20 cellular contexts compared by ENCODE assay signal in the genomic region with DNA sequence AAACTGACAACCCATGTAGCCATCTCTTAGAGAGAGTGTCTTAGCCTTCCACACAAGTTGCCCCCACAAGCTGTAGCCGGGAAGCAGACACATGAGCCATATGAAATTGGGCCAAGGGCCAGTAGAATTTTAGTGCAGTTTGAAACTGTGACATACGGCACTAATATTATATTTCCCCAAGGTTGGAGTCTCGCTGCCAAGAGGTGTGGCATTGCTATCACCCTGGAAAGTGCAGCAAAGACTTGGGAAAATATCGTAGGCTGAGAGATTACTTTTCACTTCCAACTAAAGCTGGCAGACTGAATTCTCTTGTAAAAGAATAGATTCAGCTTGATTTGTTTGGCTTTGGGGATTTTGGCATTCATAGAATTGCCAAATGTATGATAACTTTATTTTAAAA.
DNase-seq lines count a peak whose midpoint lies in the region; ATAC-seq, FAIRE-seq and TF ChIP-seq lines count a peak whose summit lies in the region.
"Had no signal": no experiment of that assay in that cellular context is flagged by ENCODE, and none has a peak within 500 bp of the region (broad histone marks: within the 10 kb centered on the region; RNA-seq: fewer than 3 reads in every experiment).

No MANE protein-coding gene starts in this region.

- TF ChIP-seq POLR2A in body of pancreas (IDR thresholded peaks at IDR 0.05), result no peak

- H3K36me3 ChIP-seq in body of pancreas (replicated peaks in 1 of 2; ENCODE audit: insufficient read depth in 1 of 2, low read depth in 2 of 2) (no peaks in the 10 kb centered on the region), small intestine (ENCODE audit: control insufficient read depth in 2 of 2, insufficient read depth in 2 of 2, low read length in 2 of 2) (no peaks in the 10 kb centered on the region)
- H3K36me3 ChIP-seq: BLaER1 had no signal

- peak; percentile 24 for ATAC-seq in body of pancreas
- no peak for ATAC-seq in activated T-cell treated with anti-CD3 and anti-CD28 coated beads, Interleukin-2, amount 50 U/mL, for 72 hours (replicated peaks in 1 of 2)
- ATAC-seq: GM12878, HepG2 had no signal

- H3K27me3 ChIP-seq in body of pancreas, result no peaks in the 10 kb centered on the region
- H3K27me3 ChIP-seq in small intestine (ENCODE audit: control insufficient read depth in 2 of 2, insufficient read depth in 2 of 2, low read length in 2 of 2), result no peaks in the 10 kb centered on the region
- H3K27me3 ChIP-seq: BLaER1 had no signal

- no peak overlapping the region for H3K27ac ChIP-seq in body of pancreas
- H3K27ac ChIP-seq in small intestine (ENCODE audit: low read depth in 1 of 2, low read length in 1 of 2), result no peak overlapping the region
- H3K27ac ChIP-seq: BLaER1, GM23248 had no signal

- H3K4me3 ChIP-seq in body of pancreas (no peak overlapping the region), small intestine (ENCODE audit: low read depth in 1 of 2, low read length in 2 of 2) (no peak overlapping the region), foreskin fibroblast (ENCODE audit: low read depth in 1 of 2, low read length in 2 of 2) (no peak overlapping the region)
- H3K4me3 ChIP-seq: BLaER1, GM12878, GM23248 had no signal

- H3K9me3 Mint-ChIP-seq in activated T-cell treated with anti-CD3 and anti-CD28 coated beads, Interleukin-2, amount 50 U/mL, for 72 hours, result no peaks in the 10 kb centered on the region
- H3K9me3 Mint-ChIP-seq: CD14-positive monocyte, IgD-negative memory B cell had no signal

- TF ChIP-seq CTCF in body of pancreas (IDR thresholded peaks at IDR 0.05), result no peak
- no peak for TF ChIP-seq CTCF in foreskin fibroblast (IDR thresholded peaks at IDR 0.05; ENCODE audit: low read depth, low read length)

- no peak for FAIRE-seq in small intestine (lab: Jason Lieb, UNC)
- FAIRE-seq: GM12878, H54, HepG2 had no signal

- H3K4me3 Mint-ChIP-seq in activated T-cell treated with anti-CD3 and anti-CD28 coated beads, Interleukin-2, amount 50 U/mL, for 72 hours, result no peak overlapping the region
- H3K4me3 Mint-ChIP-seq: CD14-positive monocyte; CD4-positive, alpha-beta memory T cell; IgD-negative memory B cell had no signal

- peaks cover 4% of the 10 kb centered on the region for H3K4me1 ChIP-seq in body of pancreas
- H3K4me1 ChIP-seq in small intestine (ENCODE audit: control insufficient read depth in 2 of 2, insufficient read depth in 1 of 2, low read depth in 1 of 2, low read length in 1 of 2), result no peaks in the 10 kb centered on the region
- H3K4me1 ChIP-seq: BLaER1 had no signal

- peaks cover 12% of the 10 kb centered on the region for H3K27me3 Mint-ChIP-seq in activated T-cell treated with anti-CD3 and anti-CD28 coated beads, Interleukin-2, amount 50 U/mL, for 72 hours (ENCODE audit: low read depth)

- DNase-seq in DMS 273 treated with DMSO at 0.1 percent for 48 hours (lab: John Stamatoyannopoulos, UW) (peak; percentile 28), NCI-H446 (lab: John Stamatoyannopoulos, UW) (peak; percentile 9 to 76), body of pancreas (peak in 3 of 4 donors; percentile 7 to 20 (median 15)), small intestine (peak; percentile 17), Kasumi-1 (lab: John Stamatoyannopoulos, UW) (no peak), foreskin fibroblast (no peak)
- no peak for DNase-seq in activated T-cell treated with anti-CD3 and anti-CD28 coated beads, Interleukin-2, amount 50 U/mL, for 72 hours
- DNase-seq: 8988T; CD4-positive, alpha-beta memory T cell; DMS53; DND-41; EL; GM23248; HCEC 1CT had no signal

- intact Hi-C loops in body of pancreas (cut with DNase I), result no loop called here

- H3K9me3 ChIP-seq in body of pancreas (no peaks in the 10 kb centered on the region), small intestine (ENCODE audit: control insufficient read depth, low read depth) (no peaks in the 10 kb centered on the region)
- H3K9me3 ChIP-seq: BLaER1 had no signal

- WGBS in body of pancreas, 2 donors, result 13 to 14% methylated on average over 4 of the region's 4 CpGs
- WGBS in small intestine, 3 donors, result 11 to 38% (median 21%) methylated on average over 4 of the region's 4 CpGs

- H3K27ac Mint-ChIP-seq in activated T-cell treated with anti-CD3 and anti-CD28 coated beads, Interleukin-2, amount 50 U/mL, for 72 hours, result no peak overlapping the region
- H3K27ac Mint-ChIP-seq: CD14-positive monocyte; CD4-positive, alpha-beta memory T cell; IgD-negative memory B cell had no signal

- no peaks in the 10 kb centered on the region for H3K36me3 Mint-ChIP-seq in activated T-cell treated with anti-CD3 and anti-CD28 coated beads, Interleukin-2, amount 50 U/mL, for 72 hours (ENCODE audit: insufficient read depth in 2 of 2)
- H3K36me3 Mint-ChIP-seq: CD14-positive monocyte; CD4-positive, alpha-beta memory T cell; IgD-negative memory B cell had no signal

- no peaks in the 10 kb centered on the region for H3K4me1 Mint-ChIP-seq in activated T-cell treated with anti-CD3 and anti-CD28 coated beads, Interleukin-2, amount 50 U/mL, for 72 hours (ENCODE audit: low read depth)
- H3K4me1 Mint-ChIP-seq: CD14-positive monocyte; CD4-positive, alpha-beta memory T cell; IgD-negative memory B cell had no signal

Comparison
In these comparisons a context has a peak if more than half of its experiments do, and no peak if none do; other contexts are left out.
1. DNase-seq: peak in DMS 273 treated with DMSO at 0.1 percent for 48 hours (single experiment), NCI-H446 (2 of 2), body of pancreas (3 of 4) and small intestine (single experiment); none in activated T-cell treated with anti-CD3 and anti-CD28 coated beads, Interleukin-2, amount 50 U/mL, for 72 hours (0 of 2), Kasumi-1 (0 of 2) and foreskin fibroblast (0 of 2).